In the genomic region with DNA sequence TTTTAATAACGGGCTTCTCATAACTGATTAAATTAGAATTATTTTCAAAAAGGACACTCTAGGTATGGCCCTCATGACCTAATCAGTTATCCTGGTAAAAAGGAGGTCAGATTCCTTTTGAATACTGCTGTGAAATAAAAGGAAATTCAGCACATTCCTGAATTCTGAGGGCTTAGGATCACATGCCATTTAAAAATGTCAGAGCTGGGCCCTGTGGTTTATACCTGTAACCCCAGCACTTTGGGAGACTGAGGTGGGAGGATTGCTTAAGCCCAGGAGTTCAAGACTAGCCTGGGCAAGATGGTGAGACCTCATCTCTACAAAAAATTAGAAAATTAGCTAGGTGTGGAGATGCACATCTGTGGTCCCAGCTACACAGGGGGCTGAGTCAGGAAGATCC, we compare ENCODE assay signal across 15 cellular contexts. TPM values are rescaled to one million over a fixed set of nuclear protein-coding genes. Genes with fewer than 3 reads are reported as not detected.
DNase-seq lines count a peak whose midpoint lies in the region; ATAC-seq, FAIRE-seq and TF ChIP-seq lines count a peak whose summit lies in the region.
"Had no signal": no experiment of that assay in that cellular context is flagged by ENCODE, and none has a peak within 500 bp of the region (broad histone marks: within the 10 kb centered on the region; RNA-seq: fewer than 3 reads in every experiment).

No MANE protein-coding gene starts in this region.

- no peak for TF ChIP-seq EP300 in gastroesophageal sphincter (IDR thresholded peaks at IDR 0.05)

- H3K4me3 ChIP-seq in GM23338 (no peak overlapping the region), astrocyte (ENCODE audit: insufficient read depth, low read depth, low read length) (no peak overlapping the region), keratinocyte (ENCODE audit: control insufficient read depth in 2 of 3, extremely low read depth in 1 of 3, insufficient read depth in 2 of 3, low read depth in 1 of 3, low read length in 3 of 3) (no peak overlapping the region), smooth muscle cell (no peak overlapping the region), gastroesophageal sphincter (no peak overlapping the region)
- H3K4me3 ChIP-seq: BLaER1, K562 had no signal

- no peaks in the 10 kb centered on the region for H3K27me3 ChIP-seq in GM23338 (ENCODE audit: insufficient read depth)
- H3K27me3 ChIP-seq in astrocyte (ENCODE audit: insufficient read depth, low read length) = no peaks in the 10 kb centered on the region
- no peaks in the 10 kb centered on the region for H3K27me3 ChIP-seq in keratinocyte (ENCODE audit: control insufficient read depth, extremely low read depth, insufficient read depth, low read length)
- no peaks in the 10 kb centered on the region for H3K27me3 ChIP-seq in smooth muscle cell (ENCODE audit: low read depth)
- no peaks in the 10 kb centered on the region for H3K27me3 ChIP-seq in gastroesophageal sphincter
- H3K27me3 ChIP-seq: BLaER1 had no signal

- no peaks in the 10 kb centered on the region for H3K9me2 ChIP-seq in GM23338 (ENCODE audit: insufficient read depth)

- ATAC-seq in GM23338 = peak; percentile 44; the same call in 2 of the 3 replicates
- no peak for ATAC-seq in GM21825 (IDR thresholded peaks at IDR 0.05; ENCODE audit: unreplicated experiment)
- ATAC-seq in gastroesophageal sphincter = no peak

- H3K4me2 ChIP-seq in GM23338 (no peak overlapping the region), astrocyte (ENCODE audit: low read length) (no peak overlapping the region), keratinocyte (ENCODE audit: control insufficient read depth, extremely low read depth, insufficient read depth, low read depth, low read length) (no peak overlapping the region), smooth muscle cell (no peak overlapping the region)
- H3K4me2 ChIP-seq: BLaER1 had no signal

- H2AFZ ChIP-seq in GM23338 (no peak overlapping the region), astrocyte (ENCODE audit: low read depth, low read length) (no peak overlapping the region), keratinocyte (ENCODE audit: control insufficient read depth, low read length) (no peak overlapping the region), smooth muscle cell (ENCODE audit: low read depth) (no peak overlapping the region)

- DNase-seq in GM23338 (ENCODE audit: low spot score) = peak; percentile 46
- peak; percentile 42 for DNase-seq in astrocyte (ENCODE audit: low read depth)
- DNase-seq in keratinocyte (ENCODE audit: low read depth, low spot score) = no peak
- no peak for DNase-seq in smooth muscle cell (lab: John Stamatoyannopoulos, UW; ENCODE audit: unreplicated experiment)
- no peak for DNase-seq in Ammon's horn (ENCODE audit: low spot score)
- DNase-seq: NCI-H146, NCI-H2081 treated with DMSO at 0.1 percent for 48 hours, NCI-H2227 treated with DMSO at 0.1 percent for 48 hours, NCI-H526, OCI-M1, RPMI8226 had no signal

- H3K9me3 Mint-ChIP-seq in GM23338 (0 out of 3 replicates have a peak, but pooled peaks cover 3% of the 10 kb centered on the region), astrocyte (ENCODE audit: unreplicated experiment) (no peaks in the 10 kb centered on the region)

- H3K79me2 ChIP-seq in GM23338 (replicated peaks; ENCODE audit: insufficient read depth) (no peaks in the 10 kb centered on the region), astrocyte (ENCODE audit: insufficient read depth, low read length) (no peaks in the 10 kb centered on the region), keratinocyte (ENCODE audit: control insufficient read depth, insufficient read depth, low read length) (no peaks in the 10 kb centered on the region), smooth muscle cell (ENCODE audit: low read depth) (no peaks in the 10 kb centered on the region)

- H3K4me3 Mint-ChIP-seq in GM23338 (no peak overlapping the region), astrocyte (ENCODE audit: unreplicated experiment) (no peak overlapping the region)

- H3K9ac ChIP-seq in astrocyte (ENCODE audit: low read length) = no peak overlapping the region
- no peak overlapping the region for H3K9ac ChIP-seq in keratinocyte (ENCODE audit: control insufficient read depth, extremely low read depth, insufficient read depth, low read length)
- no peak overlapping the region for H3K9ac ChIP-seq in smooth muscle cell (ENCODE audit: low read depth)
- H3K9ac ChIP-seq: BLaER1 had no signal

- H3K4me1 Mint-ChIP-seq in GM23338 (peaks cover 18% of the 10 kb centered on the region), astrocyte (ENCODE audit: low read depth, unreplicated experiment) (peaks cover 19% of the 10 kb centered on the region)

- TF ChIP-seq CTCF in GM23338 (conservative IDR thresholded peaks at IDR 0.05; ENCODE audit: low read depth in 2 of 2) (no peak), astrocyte (IDR thresholded peaks at IDR 0.05; ENCODE audit: insufficient read depth, low read depth, low read length) (no peak), keratinocyte (optimal IDR thresholded peaks at IDR 0.05 in 1 of 3, IDR thresholded peaks at IDR 0.05 in 1 of 3, conservative IDR thresholded peaks at IDR 0.05 in 1 of 3; ENCODE audit: extremely low read depth in 1 of 3, insufficient read depth in 2 of 3, low read length in 3 of 3) (no peak), smooth muscle cell (IDR thresholded peaks at IDR 0.05; ENCODE audit: borderline replicate concordance, insufficient read depth, poor library complexity, severe bottlenecking) (no peak), gastroesophageal sphincter (IDR thresholded peaks at IDR 0.05) (no peak)

- dilution Hi-C loops in keratinocyte (cut with MboI; ENCODE audit: extremely low pct_ligation_motif_present, low sequenced_read_pairs) = no loop called here

- no peak for TF ChIP-seq POLR2A in gastroesophageal sphincter (IDR thresholded peaks at IDR 0.05)

- H3K36me3 Mint-ChIP-seq in GM23338 (ENCODE audit: low read depth) = no peaks in the 10 kb centered on the region
- no peaks in the 10 kb centered on the region for H3K36me3 Mint-ChIP-seq in astrocyte (ENCODE audit: low read depth, unreplicated experiment)

- H3K27me3 Mint-ChIP-seq in GM23338 (ENCODE audit: insufficient read depth, low read depth, poor library complexity) = no peaks in the 10 kb centered on the region
- H3K27me3 Mint-ChIP-seq in astrocyte (ENCODE audit: low read depth, unreplicated experiment) = no peaks in the 10 kb centered on the region

- H4K20me1 ChIP-seq in GM23338 (replicated peaks; ENCODE audit: insufficient read depth) (0 out of 2 replicates have a peak, but pooled peaks cover 5% of the 10 kb centered on the region), astrocyte (ENCODE audit: insufficient read depth, low read length) (no peaks in the 10 kb centered on the region), keratinocyte (ENCODE audit: control insufficient read depth, extremely low read depth, insufficient read depth, low read length) (no peaks in the 10 kb centered on the region), smooth muscle cell (ENCODE audit: low read depth) (no peaks in the 10 kb centered on the region)
- H4K20me1 ChIP-seq: BLaER1 had no signal

- H3K9me1 ChIP-seq in keratinocyte (ENCODE audit: control insufficient read depth, extremely low read depth, insufficient read depth, low read length) = no peaks in the 10 kb centered on the region

- H3K36me3 ChIP-seq in GM23338 (ENCODE audit: insufficient read depth) (no peaks in the 10 kb centered on the region), astrocyte (ENCODE audit: insufficient read depth, low read length) (no peaks in the 10 kb centered on the region), keratinocyte (ENCODE audit: control insufficient read depth in 2 of 2, extremely low read depth in 1 of 2, insufficient read depth in 2 of 2, low read length in 2 of 2) (no peaks in the 10 kb centered on the region), smooth muscle cell (ENCODE audit: low read depth) (no peaks in the 10 kb centered on the region), gastroesophageal sphincter (peaks cover 0 to 8% of the 10 kb centered on the region in 2 donors)

- WGBS in smooth muscle cell (ENCODE audit: low lambda C conversion rate) = 97% methylated on average over 1 of the region's 1 CpG
- 100% methylated on average over 1 of the region's 1 CpG for WGBS in gastroesophageal sphincter (ENCODE audit: low coverage in 1 of 2), 2 donors

- H3F3A ChIP-seq in GM23338 (replicated peaks; ENCODE audit: low read depth) (no peaks in the 10 kb centered on the region), smooth muscle cell (ENCODE audit: low read depth) (no peaks in the 10 kb centered on the region)

- no peaks in the 10 kb centered on the region for H3K9me3 ChIP-seq in astrocyte (ENCODE audit: insufficient read depth, low read depth, low read length)
- H3K9me3 ChIP-seq in keratinocyte (ENCODE audit: control insufficient read depth, low read depth, low read length) = no peaks in the 10 kb centered on the region
- no peaks in the 10 kb centered on the region for H3K9me3 ChIP-seq in smooth muscle cell (replicated peaks; ENCODE audit: low read depth)
- no peaks in the 10 kb centered on the region for H3K9me3 ChIP-seq in gastroesophageal sphincter
- H3K9me3 ChIP-seq: BLaER1 had no signal

- FAIRE-seq in astrocyte (lab: Jason Lieb, UNC) (no peak), keratinocyte (lab: Jason Lieb, UNC) (peak; percentile 34)
- FAIRE-seq: K562 had no signal

- H3K27ac Mint-ChIP-seq in GM23338 = no peak overlapping the region
- peak overlapping the region; percentile 84 for H3K27ac Mint-ChIP-seq in astrocyte (ENCODE audit: unreplicated experiment)

- H3K27ac ChIP-seq in GM23338 (ENCODE audit: low read depth) (peak overlapping the region; percentile 67; the same call in 1 of the 2 replicates), astrocyte (ENCODE audit: low read depth, low read length) (no peak overlapping the region), keratinocyte (ENCODE audit: control insufficient read depth, insufficient read depth, low read length) (no peak overlapping the region), smooth muscle cell (ENCODE audit: low read depth) (peak overlapping the region; percentile 13), gastroesophageal sphincter (no peak overlapping the region)
- H3K27ac ChIP-seq: BLaER1 had no signal

- H3K4me1 ChIP-seq in GM23338 (ENCODE audit: insufficient read depth) = peaks cover 4% of the 10 kb centered on the region; the same call in 1 of the 2 replicates
- peaks cover 4% of the 10 kb centered on the region for H3K4me1 ChIP-seq in astrocyte (ENCODE audit: insufficient read depth, low read length)
- H3K4me1 ChIP-seq in keratinocyte (ENCODE audit: control insufficient read depth, extremely low read depth, insufficient read depth, low read length) = peaks cover 22% of the 10 kb centered on the region
- H3K4me1 ChIP-seq in smooth muscle cell (ENCODE audit: low read depth) = peaks cover 6% of the 10 kb centered on the region
- H3K4me1 ChIP-seq in gastroesophageal sphincter = no peaks in the 10 kb centered on the region
- H3K4me1 ChIP-seq: BLaER1 had no signal

RNA-seq across cellular contexts. Expression of gene RABGGTB, which starts 18.0 kb away (rescaled TPM):
- total RNA-seq in GM23338 (2014; rRNA removed; shearing (Covaris generic)) = 136 and 162 TPM in 2 replicates
- polyA plus RNA-seq in GM23338 (2016; fragmentation: Nextera tagmentation; extraction: Ambion mirVana) (75.7 and 77.1 TPM in 2 replicates), keratinocyte (72.1 to 243 TPM (median 119 TPM) in 3 replicates), smooth muscle cell (18.0 and 29.6 TPM in 2 replicates)
- total RNA-seq in astrocyte (96.7 and 108 TPM in 2 replicates), smooth muscle cell (97.4 and 101 TPM in 2 replicates), gastroesophageal sphincter (10 to 100 TPM; 25.0 to 54.9 (median 46.9) TPM)
- 131 TPM for polyA plus RNA-seq in keratinocyte (2011; ENCODE audit: low read depth)
- polyA plus RNA-seq in keratinocyte (2011; cell fraction: cytosol; rRNA removed) = 62.9 and 89.2 TPM in 2 replicates
- 163 and 288 TPM in 2 replicates for polyA plus RNA-seq in keratinocyte (2011; cell fraction: nucleus; rRNA removed)
- polyA plus RNA-seq in keratinocyte (2012; ENCODE audit: low replicate concordance) = 76.7 and 111 TPM in 2 replicates
- polyA minus RNA-seq in keratinocyte = 28.3 to 216 TPM (median 59.3 TPM) in 3 replicates
- polyA minus RNA-seq in keratinocyte (2011; cell fraction: cytosol; rRNA and poly(A)+ RNA removed) = 21.3 TPM
- 118 and 192 TPM in 2 replicates for polyA minus RNA-seq in keratinocyte (2011; cell fraction: nucleus; rRNA and poly(A)+ RNA removed)

RNA-seq across cellular contexts. Expression of gene MSH4, which starts 28.7 kb away (rescaled TPM):
- 0.24 and 0.97 TPM in 2 replicates for total RNA-seq in GM23338 (2014; rRNA removed; shearing (Covaris generic))
- polyA plus RNA-seq in GM23338 (2016; fragmentation: Nextera tagmentation; extraction: Ambion mirVana) (0.07 and 0.10 TPM in 2 replicates), keratinocyte (0.05 to 0.13 TPM (median 0.10 TPM) in 3 replicates), smooth muscle cell (not detected in 2 replicates)
- total RNA-seq in astrocyte (0.34 and 0.43 TPM in 2 replicates), smooth muscle cell (not detected in 2 replicates), gastroesophageal sphincter (under 1 TPM in 2 of 4 donors, not detected in 2; 0.67 to 0.93 TPM)
- 0.34 TPM for polyA plus RNA-seq in keratinocyte (2011; ENCODE audit: low read depth)
- polyA plus RNA-seq in keratinocyte (2011; cell fraction: cytosol; rRNA removed) = 0.02 TPM in 1 of 2 replicates, not detected in the other
- polyA plus RNA-seq in keratinocyte (2011; cell fraction: nucleus; rRNA removed) = 0.20 and 0.39 TPM in 2 replicates
- polyA plus RNA-seq in keratinocyte (2012; ENCODE audit: low replicate concordance) = 0.18 TPM in 1 of 2 replicates, not detected in the other
- polyA minus RNA-seq in keratinocyte = 0.06 to 0.13 TPM (median 0.07 TPM) in 3 replicates
- polyA minus RNA-seq in keratinocyte (2011; cell fraction: cytosol; rRNA and poly(A)+ RNA removed) = not detected
- not detected in 2 replicates for polyA minus RNA-seq in keratinocyte (2011; cell fraction: nucleus; rRNA and poly(A)+ RNA removed)

RNA-seq across cellular contexts. Expression of gene ACADM, which starts 43.5 kb away (rescaled TPM):
- 35.3 and 37.7 TPM in 2 replicates for total RNA-seq in GM23338 (2014; rRNA removed; shearing (Covaris generic))
- polyA plus RNA-seq in GM23338 (2016; fragmentation: Nextera tagmentation; extraction: Ambion mirVana) (43.7 and 52.8 TPM in 2 replicates), keratinocyte (26.8 to 52.2 TPM (median 29.3 TPM) in 3 replicates), smooth muscle cell (13.3 and 20.5 TPM in 2 replicates)
- total RNA-seq in astrocyte (29.6 and 30.1 TPM in 2 replicates), smooth muscle cell (26.5 and 28.6 TPM in 2 replicates), gastroesophageal sphincter (10 to 100 TPM; 51.2 to 73.8 (median 66.3) TPM)
- 18.8 TPM for polyA plus RNA-seq in keratinocyte (2011; ENCODE audit: low read depth)
- polyA plus RNA-seq in keratinocyte (2011; cell fraction: cytosol; rRNA removed) = 25.2 and 36.8 TPM in 2 replicates
- 29.1 and 38.0 TPM in 2 replicates for polyA plus RNA-seq in keratinocyte (2011; cell fraction: nucleus; rRNA removed)
- polyA plus RNA-seq in keratinocyte (2012; ENCODE audit: low replicate concordance) = 16.3 and 30.5 TPM in 2 replicates
- 2.1 to 25.8 TPM (median 11.9 TPM) in 3 replicates for polyA minus RNA-seq in keratinocyte
- polyA minus RNA-seq in keratinocyte (2011; cell fraction: cytosol; rRNA and poly(A)+ RNA removed) = 15.2 TPM
- polyA minus RNA-seq in keratinocyte (2011; cell fraction: nucleus; rRNA and poly(A)+ RNA removed) = 13.8 and 23.2 TPM in 2 replicates

Comparison
In these comparisons a context has a peak if more than half of its experiments do, and no peak if none do; other contexts are left out.
1. DNase-seq: peak in GM23338 (single experiment) and astrocyte (single experiment); none in keratinocyte (single experiment), smooth muscle cell (single experiment) and Ammon's horn (single experiment).
2. H3K27ac ChIP-seq: peak in GM23338 (single experiment) and smooth muscle cell (single experiment); none in astrocyte (single experiment), keratinocyte (single experiment) and gastroesophageal sphincter (0 of 4).